ENCODE assay signal across 11 cellular contexts in genomic region chr9:37984672-37985611, GRCh38.
A peak's percentile ranks its signal among the peaks of the same experiment; 100 is the strongest.
DNase-seq lines count a peak whose midpoint lies in the region; ATAC-seq and TF ChIP-seq lines count a peak whose summit lies in the region.
"Had no signal": no experiment of that assay in that cellular context is flagged by ENCODE, and none has a peak within 500 bp of the region (broad histone marks: within the 10 kb centered on the region; RNA-seq: fewer than 3 reads in every experiment).

No MANE protein-coding gene starts in this region.

- ATAC-seq in GM23338 = peak; percentile 34
- ATAC-seq in mucosa of descending colon = peak; percentile 96
- ATAC-seq in HG03095 (IDR thresholded peaks at IDR 0.05; ENCODE audit: unreplicated experiment) = no peak
- ATAC-seq: naive thymus-derived CD8-positive, alpha-beta T cell had no signal

- no peaks in the 10 kb centered on the region for H3K27me3 ChIP-seq in GM23338 (ENCODE audit: insufficient read depth)

- H2AFZ ChIP-seq in GM23338 = no peak overlapping the region

- no peaks in the 10 kb centered on the region for H3K4me1 ChIP-seq in GM23338 (ENCODE audit: insufficient read depth)
- H3K4me1 ChIP-seq in mucosa of descending colon (ENCODE audit: low read depth) = peaks cover 12% of the 10 kb centered on the region

- DNase-seq in GM23338 (ENCODE audit: low spot score) (no peak), NCI-H345 (lab: John Stamatoyannopoulos, UW) (peak; percentile 53), choroid plexus epithelial cell (ENCODE audit: low read depth) (peak; percentile 77), mucosa of descending colon (peak in 2 of 3 donors; percentile 66 to 74), NCI-H187 (lab: John Stamatoyannopoulos, UW) (no peak), T1000 (lab: John Stamatoyannopoulos, UW) (no peak)
- DNase-seq in stimulated activated CD4-positive, alpha-beta T cell treated with anti-CD3 and anti-CD28 coated beads, Interleukin-2, amount 100 ng/mL, for 24 hours = no peak
- DNase-seq: NCI-H226 had no signal

- H3K36me3 ChIP-seq in GM23338 (ENCODE audit: insufficient read depth) (no peaks in the 10 kb centered on the region), mucosa of descending colon (ENCODE audit: low read depth) (no peaks in the 10 kb centered on the region)

- H3F3A ChIP-seq in GM23338 (replicated peaks; ENCODE audit: low read depth) = no peaks in the 10 kb centered on the region

- H3K4me1 Mint-ChIP-seq in GM23338 = peaks cover 7% of the 10 kb centered on the region
- H3K4me1 Mint-ChIP-seq: activated naive CD4-positive, alpha-beta T cell treated with anti-CD3 and anti-CD28 coated beads, Interleukin-2, amount 50 U/mL, for 24 hours had no signal

- H3K79me2 ChIP-seq in GM23338 (replicated peaks; ENCODE audit: insufficient read depth) = no peaks in the 10 kb centered on the region

- peaks cover 4% of the 10 kb centered on the region; the same call in 2 of the 3 replicates for H3K36me3 Mint-ChIP-seq in GM23338 (ENCODE audit: low read depth)
- H3K36me3 Mint-ChIP-seq: activated naive CD4-positive, alpha-beta T cell treated with anti-CD3 and anti-CD28 coated beads, Interleukin-2, amount 50 U/mL, for 24 hours; naive thymus-derived CD8-positive, alpha-beta T cell had no signal

- no peaks in the 10 kb centered on the region for H3K9me2 ChIP-seq in GM23338 (ENCODE audit: insufficient read depth)

- no peak overlapping the region for H3K27ac Mint-ChIP-seq in GM23338
- H3K27ac Mint-ChIP-seq: activated naive CD4-positive, alpha-beta T cell treated with anti-CD3 and anti-CD28 coated beads, Interleukin-2, amount 50 U/mL, for 24 hours had no signal

- H3K9me3 Mint-ChIP-seq in GM23338 = no peaks in the 10 kb centered on the region
- H3K9me3 Mint-ChIP-seq: activated naive CD4-positive, alpha-beta T cell treated with anti-CD3 and anti-CD28 coated beads, Interleukin-2, amount 50 U/mL, for 24 hours; naive thymus-derived CD8-positive, alpha-beta T cell had no signal

- intact Hi-C loops in mucosa of descending colon (cut with DNase I, micrococcal nuclease) = no loop called here

- no peaks in the 10 kb centered on the region for H3K27me3 Mint-ChIP-seq in GM23338 (ENCODE audit: insufficient read depth, low read depth, poor library complexity)
- H3K27me3 Mint-ChIP-seq: activated naive CD4-positive, alpha-beta T cell treated with anti-CD3 and anti-CD28 coated beads, Interleukin-2, amount 50 U/mL, for 24 hours had no signal

- no peak overlapping the region for H3K27ac ChIP-seq in GM23338 (ENCODE audit: low read depth)

- H3K9me3 ChIP-seq in mucosa of descending colon = no peaks in the 10 kb centered on the region

- H3K4me2 ChIP-seq in GM23338 = no peak overlapping the region

- TF ChIP-seq CTCF in GM23338 (conservative IDR thresholded peaks at IDR 0.05; ENCODE audit: low read depth in 2 of 2) = no peak
- TF ChIP-seq CTCF in choroid plexus epithelial cell (conservative IDR thresholded peaks at IDR 0.05; ENCODE audit: low read depth, low read length) = peak; percentile 36
- no peak for TF ChIP-seq CTCF in mucosa of descending colon (IDR thresholded peaks at IDR 0.05)

- no peak overlapping the region for H3K4me3 Mint-ChIP-seq in GM23338
- H3K4me3 Mint-ChIP-seq: activated naive CD4-positive, alpha-beta T cell treated with anti-CD3 and anti-CD28 coated beads, Interleukin-2, amount 50 U/mL, for 24 hours; naive thymus-derived CD8-positive, alpha-beta T cell had no signal

- H3K4me3 ChIP-seq in GM23338 (no peak overlapping the region), choroid plexus epithelial cell (ENCODE audit: low read depth, low read length) (no peak overlapping the region), mucosa of descending colon (no peak overlapping the region)

- H4K20me1 ChIP-seq in GM23338 (replicated peaks; ENCODE audit: insufficient read depth) = no peaks in the 10 kb centered on the region

TF ChIP-seq in GM23338, 12 proteins besides CTCF, POLR2A, EP300 and RAD21:
- TF ChIP-seq CREB1 (CRISPR knock-in tag; IDR thresholded peaks at IDR 0.05; ENCODE audit: low read depth) (no peak), ZNF114 (CRISPR knock-in tag; IDR thresholded peaks at IDR 0.05) (no peak), NANOG (IDR thresholded peaks at IDR 0.05; ENCODE audit: borderline replicate concordance) (no peak)

Comparison
In these comparisons a context has a peak if more than half of its experiments do, and no peak if none do; other contexts are left out.
1. DNase-seq: peak in NCI-H345 (single experiment), choroid plexus epithelial cell (single experiment) and mucosa of descending colon (2 of 3); none in GM23338 (single experiment), NCI-H187 (0 of 2), stimulated activated CD4-positive, alpha-beta T cell treated with anti-CD3 and anti-CD28 coated beads, Interleukin-2, amount 100 ng/mL, for 24 hours (0 of 2) and T1000 (single experiment).